In genomic region chr9:115115924-115116323, GRCh38 we compare ENCODE assay signal across 9 cellular contexts. TPM values are rescaled to one million over a fixed set of nuclear protein-coding genes. Genes with fewer than 3 reads are reported as not detected.
DNase-seq lines count a peak whose midpoint lies in the region; ATAC-seq and TF ChIP-seq lines count a peak whose summit lies in the region.
"Had no signal": no experiment of that assay in that cellular context is flagged by ENCODE, and none has a peak within 500 bp of the region (broad histone marks: within the 10 kb centered on the region; RNA-seq: fewer than 3 reads in every experiment).

No MANE protein-coding gene starts in this region.

- no peak overlapping the region for H3K4me3 Mint-ChIP-seq in CD8-positive, alpha-beta T cell
- H3K4me3 Mint-ChIP-seq: activated T-cell treated with anti-CD3 and anti-CD28 coated beads, Interleukin-2, amount 50 U/mL, for 24 hours had no signal

- H3K27ac Mint-ChIP-seq in CD8-positive, alpha-beta T cell: no peak overlapping the region
- H3K27ac Mint-ChIP-seq: activated T-cell treated with anti-CD3 and anti-CD28 coated beads, Interleukin-2, amount 50 U/mL, for 24 hours had no signal

- WGBS in hepatocyte (ENCODE audit: low lambda C conversion rate, missing lambda C conversion rate): 31% methylated on average over 1 of the region's 1 CpG

- POLR2A ChIA-PET in CD8-positive, alpha-beta T cell (lab: Charles Lee): no interaction called here

- peaks cover 2% of the 10 kb centered on the region for H3K4me1 Mint-ChIP-seq in CD8-positive, alpha-beta T cell (ENCODE audit: low read depth)

- H3K36me3 ChIP-seq in hepatocyte (replicated peaks; ENCODE audit: insufficient read depth, low read depth): no peaks in the 10 kb centered on the region
- H3K36me3 ChIP-seq in tibial artery: peaks cover 0 to 6% (median 0%) of the 10 kb centered on the region in 3 donors
- no peaks in the 10 kb centered on the region for H3K36me3 ChIP-seq in CD8-positive, alpha-beta T cell (ENCODE audit: insufficient read depth, low read length)

- intact Hi-C loops in tibial artery (cut with DNase I; ENCODE audit: low total_unique reads): no loop called here
- intact Hi-C loops in CD8-positive, alpha-beta T cell (cut with DNase I, micrococcal nuclease): no loop called here

- CTCF ChIA-PET in CD8-positive, alpha-beta T cell (lab: Charles Lee): no interaction called here

- H3K4me1 ChIP-seq in hepatocyte (ENCODE audit: insufficient read depth) (peaks cover 15% of the 10 kb centered on the region), tibial artery (peaks cover 0 to 63% (median 23%) of the 10 kb centered on the region in 4 donors)
- no peaks in the 10 kb centered on the region for H3K4me1 ChIP-seq in CD8-positive, alpha-beta T cell (ENCODE audit: insufficient read depth, low read length)

- peaks cover 63% of the 10 kb centered on the region for H3K27me3 Mint-ChIP-seq in CD8-positive, alpha-beta T cell (ENCODE audit: low read depth)

- H3K79me2 ChIP-seq in hepatocyte: no peaks in the 10 kb centered on the region

- no peaks in the 10 kb centered on the region for H3K9me3 ChIP-seq in hepatocyte (ENCODE audit: low read depth)
- H3K9me3 ChIP-seq in tibial artery: no peaks in the 10 kb centered on the region
- H3K9me3 ChIP-seq in CD8-positive, alpha-beta T cell (ENCODE audit: low read length): no peaks in the 10 kb centered on the region

- H3K4me3 ChIP-seq in hepatocyte (no peak overlapping the region), tibial artery (peak overlapping the region; percentile 53 to 57)
- H3K4me3 ChIP-seq in CD8-positive, alpha-beta T cell (ENCODE audit: low read depth, low read length): no peak overlapping the region

- H3K4me2 ChIP-seq in hepatocyte: peak overlapping the region; percentile 88

- H3K36me3 Mint-ChIP-seq in CD8-positive, alpha-beta T cell: no peaks in the 10 kb centered on the region

- no peak for ATAC-seq in CD8-positive, alpha-beta T cell

- H3K9me2 ChIP-seq in hepatocyte (replicated peaks; ENCODE audit: insufficient read depth): no peaks in the 10 kb centered on the region

- no peak for TF ChIP-seq CTCF in hepatocyte (IDR thresholded peaks at IDR 0.05; ENCODE audit: poor library complexity)
- TF ChIP-seq CTCF in tibial artery (IDR thresholded peaks at IDR 0.05): no peak
- TF ChIP-seq CTCF in CD8-positive, alpha-beta T cell (IDR thresholded peaks at IDR 0.05): no peak

- H2AFZ ChIP-seq in hepatocyte: no peak overlapping the region

- peak; percentile 86 for DNase-seq in HS-5 (ENCODE audit: low read depth)
- peak; percentile 72 for DNase-seq in amniotic epithelial cell (ENCODE audit: low read depth)
- no peak for DNase-seq in hepatocyte (ENCODE audit: low spot score)
- DNase-seq in tibial artery: no peak
- DNase-seq in CD8-positive, alpha-beta T cell: no peak
- DNase-seq in DMS 273 treated with DMSO at 0.1 percent for 48 hours (lab: John Stamatoyannopoulos, UW): no peak
- DNase-seq in AML-193 (lab: John Stamatoyannopoulos, UW): no peak
- DNase-seq: activated T-cell treated with anti-CD3 and anti-CD28 coated beads, Interleukin-2, amount 50 U/mL, for 24 hours; dermis blood vessel endothelial cell had no signal

- no peaks in the 10 kb centered on the region for H3K9me3 Mint-ChIP-seq in CD8-positive, alpha-beta T cell
- H3K9me3 Mint-ChIP-seq: activated T-cell treated with anti-CD3 and anti-CD28 coated beads, Interleukin-2, amount 50 U/mL, for 24 hours had no signal

- H3K27ac ChIP-seq in hepatocyte (no peak overlapping the region), tibial artery (peak overlapping the region; percentile 76 to 85)
- H3K27ac ChIP-seq in CD8-positive, alpha-beta T cell (ENCODE audit: low read depth, low read length): no peak overlapping the region

- H3K27me3 ChIP-seq in hepatocyte: peaks cover 26% of the 10 kb centered on the region
- H3K27me3 ChIP-seq in tibial artery: no peaks in the 10 kb centered on the region
- H3K27me3 ChIP-seq in CD8-positive, alpha-beta T cell (ENCODE audit: insufficient read depth, low read length): peaks cover 16% of the 10 kb centered on the region

- H4K20me1 ChIP-seq in hepatocyte (ENCODE audit: insufficient read depth, poor library complexity, severe bottlenecking): no peaks in the 10 kb centered on the region

RNA-seq across cellular contexts. Expression of gene TNC, which starts 2.0 kb away (rescaled TPM):
- total RNA-seq in hepatocyte: 18.1 and 20.9 TPM in 2 replicates
- polyA plus RNA-seq in hepatocyte: 12.7 and 24.6 TPM in 2 replicates
- total RNA-seq in CD8-positive, alpha-beta T cell: not detected

Comparison
In these comparisons a context has a peak if more than half of its experiments do, and no peak if none do; other contexts are left out.
1. DNase-seq: peak in HS-5 (single experiment) and amniotic epithelial cell (single experiment); none in hepatocyte (single experiment), tibial artery (0 of 2), CD8-positive, alpha-beta T cell (0 of 7), DMS 273 treated with DMSO at 0.1 percent for 48 hours (single experiment) and AML-193 (0 of 2).
2. H3K27ac ChIP-seq: peak in tibial artery (2 of 2); none in hepatocyte (single experiment) and CD8-positive, alpha-beta T cell (single experiment).
3. H3K4me3 ChIP-seq: peak in tibial artery (2 of 2); none in hepatocyte (single experiment) and CD8-positive, alpha-beta T cell (single experiment).
4. RNA of gene TNC, which starts 2.0 kb away (total RNA-seq): 18.1 to 20.9 TPM in hepatocyte; not detected in CD8-positive, alpha-beta T cell; every median in the first group is over 10 times any median in the second.